ENCODE assay signal across 35 cellular contexts in the genomic region with DNA sequence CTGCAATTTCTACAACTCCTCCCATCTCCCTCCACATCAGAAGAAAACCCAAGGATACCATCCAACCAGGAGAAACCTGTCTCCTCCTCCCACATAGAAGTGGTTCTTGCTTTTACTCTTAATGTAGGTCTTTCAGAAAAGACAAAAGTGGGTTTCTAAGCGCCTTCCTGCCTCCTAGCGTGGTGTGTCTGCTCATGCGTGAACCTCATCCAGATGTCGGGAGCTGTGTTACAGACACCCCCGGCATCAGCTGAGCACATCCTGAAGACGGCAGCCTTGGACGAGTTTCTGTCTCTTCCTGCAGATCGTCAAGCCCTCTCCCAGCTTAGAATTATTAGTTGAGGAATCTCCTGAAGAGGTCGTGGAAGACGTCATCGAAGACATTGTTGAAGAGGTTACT. TPM values are rescaled to one million over a fixed set of nuclear protein-coding genes. Genes with fewer than 3 reads are reported as not detected.
"Had no signal": no experiment of that assay in that cellular context is flagged by ENCODE, and none has a peak within 500 bp of the region (broad histone marks: within the 10 kb centered on the region; RNA-seq: fewer than 3 reads in every experiment).

No MANE protein-coding gene starts in this region.

- H3K4me3 ChIP-seq: left ventricle myocardium inferior, lung, mucosa of descending colon, pancreas, psoas muscle, right atrium auricular region, right lobe of liver, smooth muscle cell, tibial nerve, vagina had no signal

- H3K4me3 Mint-ChIP-seq: immature natural killer cell; naive thymus-derived CD4-positive, alpha-beta T cell; natural killer cell treated with Interleukin-12 subunit alpha and Interleukin-12 subunit beta and Interleukin-15 and Interleukin-18, amount 100 ng/mL, for 72 hours; stimulated activated memory B cell treated with anti-CD40 and anti-IgM and Interleukin-4, amounts not matched to agents 10 μg/mL and 1 μg/mL and 100 μg/mL, for 72 hours; stimulated activated naive CD8-positive, alpha-beta T cell treated with anti-CD3 and anti-CD28 coated beads, Interleukin-15, amount 100 ng/mL, for 72 hours; type B pancreatic cell had no signal

- H3K27ac ChIP-seq: left ventricle myocardium inferior, pancreas, psoas muscle, right atrium auricular region, right lobe of liver, tibial nerve, vagina had no signal

- H3K9me3 ChIP-seq: mucosa of descending colon, pancreas, psoas muscle, right lobe of liver, vagina had no signal

- H3K27me3 Mint-ChIP-seq: natural killer cell treated with Interleukin-12 subunit alpha and Interleukin-12 subunit beta and Interleukin-15 and Interleukin-18, amount 100 ng/mL, for 72 hours had no signal

- H3K4me1 ChIP-seq: left ventricle myocardium inferior, pancreas, right atrium auricular region, right lobe of liver, tibial nerve, vagina had no signal

- FAIRE-seq: islet of Langerhans, pancreas had no signal

- H3K36me3 Mint-ChIP-seq: natural killer cell treated with Interleukin-12 subunit alpha and Interleukin-12 subunit beta and Interleukin-15 and Interleukin-18, amount 100 ng/mL, for 72 hours; stimulated activated memory B cell treated with anti-CD40 and anti-IgM and Interleukin-4, amounts not matched to agents 10 μg/mL and 1 μg/mL and 100 μg/mL, for 72 hours; type B pancreatic cell had no signal

- H3K9me3 Mint-ChIP-seq: immature natural killer cell; natural killer cell treated with Interleukin-12 subunit alpha and Interleukin-12 subunit beta and Interleukin-15 and Interleukin-18, amount 100 ng/mL, for 72 hours; stimulated activated memory B cell treated with anti-CD40 and anti-IgM and Interleukin-4, amounts not matched to agents 10 μg/mL and 1 μg/mL and 100 μg/mL, for 72 hours; stimulated activated naive CD8-positive, alpha-beta T cell treated with anti-CD3 and anti-CD28 coated beads, Interleukin-15, amount 100 ng/mL, for 72 hours; type B pancreatic cell had no signal

- H3K27ac Mint-ChIP-seq: naive thymus-derived CD4-positive, alpha-beta T cell; stimulated activated memory B cell treated with anti-CD40 and anti-IgM and Interleukin-4, amounts not matched to agents 10 μg/mL and 1 μg/mL and 100 μg/mL, for 72 hours; stimulated activated naive CD8-positive, alpha-beta T cell treated with anti-CD3 and anti-CD28 coated beads, Interleukin-15, amount 100 ng/mL, for 72 hours; type B pancreatic cell had no signal

- H3K36me3 ChIP-seq: left ventricle myocardium inferior, pancreas, right atrium auricular region, right lobe of liver, tibial nerve, vagina had no signal

- DNase-seq: hypothalamus; immature natural killer cell; left ventricle myocardium inferior; midbrain; mucosa of descending colon; naive thymus-derived CD4-positive, alpha-beta T cell; pancreas; psoas muscle; right lobe of liver; stimulated activated CD4-positive, alpha-beta T cell treated with anti-CD3 and anti-CD28 coated beads, Interleukin-1b, Interleukin-23, amount 100 ng/mL, for 48 hours; stimulated activated CD4-positive, alpha-beta T cell treated with anti-CD3 and anti-CD28 coated beads, Interleukin-2, amount 100 ng/mL, for 48 hours; stimulated activated CD4-positive, alpha-beta T cell treated with anti-CD3 and anti-CD28 coated beads, Interleukin-4, amount 100 ng/mL, for 4 hours; stimulated activated CD8-positive, alpha-beta memory T cell treated with anti-CD3 and anti-CD28 coated beads, Interleukin-4, amount 100 ng/mL, for 48 hours; stimulated activated naive CD4-positive, alpha-beta T cell treated with Interleukin-2 at 50 U/mL for 16 hours; stimulated activated naive CD8-positive, alpha-beta T cell treated with anti-CD3 and anti-CD28 coated beads, Interleukin-15, amount 100 ng/mL, for 72 hours; substantia nigra had no signal

- ATAC-seq: mucosa of descending colon; naive thymus-derived CD4-positive, alpha-beta T cell; natural killer cell treated with Interleukin-12 subunit alpha and Interleukin-12 subunit beta and Interleukin-15 and Interleukin-18, amount 100 ng/mL, for 72 hours; pancreas; psoas muscle; right lobe of liver; stimulated activated memory B cell treated with anti-CD40 and anti-IgM and Interleukin-4, amounts not matched to agents 10 μg/mL and 1 μg/mL and 100 μg/mL, for 72 hours; stimulated activated naive CD8-positive, alpha-beta T cell treated with anti-CD3 and anti-CD28 coated beads, Interleukin-15, amount 100 ng/mL, for 72 hours had no signal

RNA-seq across cellular contexts. Expression of a gene that starts 9.5 kb away (rescaled TPM):
- total RNA-seq: myocyte, skeletal muscle tissue, smooth muscle cell, vagina had no signal
- polyA plus RNA-seq: naive thymus-derived CD4-positive, alpha-beta T cell had no signal

RNA-seq across cellular contexts. Expression of a gene that starts 11.1 kb away (rescaled TPM):
- total RNA-seq: left ventricle myocardium inferior, mesenteric fat pad, myocyte, osteoblast, right atrium auricular region, skeletal muscle tissue, smooth muscle cell, ureter had no signal

RNA-seq across cellular contexts. Expression of a gene that starts 18.4 kb away (rescaled TPM):
- total RNA-seq: kidney epithelial cell; left ventricle myocardium inferior; lower leg skin; lung; mesenteric fat pad; mucosa of descending colon; myocyte; naive thymus-derived CD4-positive, alpha-beta T cell; natural killer cell treated with Interleukin-12 subunit alpha and Interleukin-12 subunit beta and Interleukin-15 and Interleukin-18, amount 100 ng/mL, for 72 hours; osteoblast; pancreas; psoas muscle; renal cortical epithelial cell; right atrium auricular region; right lobe of liver; skeletal muscle tissue; smooth muscle cell; temporal lobe; tibial nerve; ureter; vagina had no signal
- polyA plus RNA-seq: immature natural killer cell; lung; naive thymus-derived CD4-positive, alpha-beta T cell; neural cell; pancreas; psoas muscle; smooth muscle cell had no signal
